ENCODE assay signal across 8 cellular contexts in genomic region chr6:27503436-27504030, GRCh38. TPM values are rescaled to one million over a fixed set of nuclear protein-coding genes. Genes with fewer than 3 reads are reported as not detected.
DNase-seq lines count a peak whose midpoint lies in the region; ATAC-seq and TF ChIP-seq lines count a peak whose summit lies in the region.

No MANE protein-coding gene starts in this region.

- DNase-seq in ELR (ENCODE audit: low read depth): peak; percentile 75
- peak; percentile 52 for DNase-seq in NCI-H524 treated with DMSO at 0.1 percent for 48 hours (lab: John Stamatoyannopoulos, UW)
- DNase-seq in activated CD4-positive, alpha-beta T cell treated with anti-CD3 and anti-CD28 coated beads, Interleukin-2, amount 10 ng/mL, durations not matched to agents 24 days and 14 days: peak; percentile 92
- DNase-seq in dorsolateral prefrontal cortex: peak in 3 of 10 donors; percentile 12 to 41 (median 37)
- no peak for DNase-seq in lower lobe of right lung
- DNase-seq in stimulated activated CD4-positive, alpha-beta T cell treated with anti-CD3 and anti-CD28 coated beads, TNF-alpha, amount 100 ng/mL, for 48 hours (ENCODE audit: low read depth in 3 of 3): peak; percentile 67 to 76 (median 72)

- no peaks in the 10 kb centered on the region for H3K36me3 Mint-ChIP-seq in activated CD4-positive, alpha-beta T cell treated with anti-CD3 and anti-CD28 coated beads, Interleukin-2, amount 10 ng/mL, durations not matched to agents 24 days and 14 days (ENCODE audit: low read depth)

- peak overlapping the region; percentile 94 for H3K4me3 Mint-ChIP-seq in activated CD4-positive, alpha-beta T cell treated with anti-CD3 and anti-CD28 coated beads, Interleukin-2, amount 10 ng/mL, durations not matched to agents 24 days and 14 days

- peak; percentile 49 for ATAC-seq in HG02798 (IDR thresholded peaks at IDR 0.05; ENCODE audit: poor library complexity, unreplicated experiment)
- ATAC-seq in lower lobe of right lung: peak; percentile 72 to 88
- no peak for ATAC-seq in GM19463 (IDR thresholded peaks at IDR 0.05; ENCODE audit: unreplicated experiment)

- H3K27me3 ChIP-seq in dorsolateral prefrontal cortex (peaks cover 0 to 93% (median 38%) of the 10 kb centered on the region in 45 donors), lower lobe of right lung (ENCODE audit: low read depth) (peaks cover 30% of the 10 kb centered on the region)

- peaks cover 46% of the 10 kb centered on the region for H3K27me3 Mint-ChIP-seq in activated CD4-positive, alpha-beta T cell treated with anti-CD3 and anti-CD28 coated beads, Interleukin-2, amount 10 ng/mL, durations not matched to agents 24 days and 14 days

- intact Hi-C loops in activated CD4-positive, alpha-beta T cell treated with anti-CD3 and anti-CD28 coated beads, Interleukin-2, amount 10 ng/mL, durations not matched to agents 24 days and 14 days (cut with micrococcal nuclease): loop anchor here (1.0 to 2.0 kb wide), 5 partner anchors 8 to 392 kb away; no protein-coding TSS in a partner anchor
- intact Hi-C loops in dorsolateral prefrontal cortex (cut with DNase I): loop anchor here in 1 of 2 donors (10.0 kb wide), 1 partner anchor 319 kb away; no protein-coding TSS in a partner anchor
- intact Hi-C loops in lower lobe of right lung (cut with DNase I): no loop called here

- H3K27ac ChIP-seq in dorsolateral prefrontal cortex (peak overlapping the region in 6 of 59 donors; percentile 19 to 55 (median 34)), lower lobe of right lung (peak overlapping the region; percentile 1)

- TF ChIP-seq CTCF in dorsolateral prefrontal cortex (IDR thresholded peaks at IDR 0.05 in 54 of 56, conservative IDR thresholded peaks at IDR 0.05 in 2 of 56; ENCODE audit: low read depth in 1 of 56, partially characterized antibody in 56 of 56): peak in 2 of 56 donors; percentile 5 to 9
- no peak for TF ChIP-seq CTCF in lower lobe of right lung (IDR thresholded peaks at IDR 0.05)

- H3K36me3 ChIP-seq in lower lobe of right lung: no peaks in the 10 kb centered on the region

- peak overlapping the region; percentile 9 to 65 (median 46) for H3K4me3 ChIP-seq in dorsolateral prefrontal cortex
- H3K4me3 ChIP-seq in lower lobe of right lung: peak overlapping the region; percentile 54

- no peaks in the 10 kb centered on the region for H3K9me3 ChIP-seq in lower lobe of right lung

- H3K4me1 ChIP-seq in lower lobe of right lung: peaks cover 5% of the 10 kb centered on the region

- peak overlapping the region; percentile 81 for H3K27ac Mint-ChIP-seq in activated CD4-positive, alpha-beta T cell treated with anti-CD3 and anti-CD28 coated beads, Interleukin-2, amount 10 ng/mL, durations not matched to agents 24 days and 14 days

- H3K4me1 Mint-ChIP-seq in activated CD4-positive, alpha-beta T cell treated with anti-CD3 and anti-CD28 coated beads, Interleukin-2, amount 10 ng/mL, durations not matched to agents 24 days and 14 days: peaks cover 19% of the 10 kb centered on the region

- H3K9me3 Mint-ChIP-seq in activated CD4-positive, alpha-beta T cell treated with anti-CD3 and anti-CD28 coated beads, Interleukin-2, amount 10 ng/mL, durations not matched to agents 24 days and 14 days: no peaks in the 10 kb centered on the region

RNA-seq across cellular contexts. Expression of gene ZNF184, which starts 30.6 kb away (rescaled TPM):
- total RNA-seq in activated CD4-positive, alpha-beta T cell treated with anti-CD3 and anti-CD28 coated beads, Interleukin-2, amount 10 ng/mL, durations not matched to agents 24 days and 14 days: 7.9 and 8.2 TPM in 2 replicates
- total RNA-seq in dorsolateral prefrontal cortex (10 to 100 TPM; 11.0 to 38.3 (median 22.4) TPM), lower lobe of right lung (6.6 TPM)
